8 cellular contexts compared by ENCODE assay signal in genomic region chr11:9601041-9601875, GRCh38. TPM values are rescaled to one million over a fixed set of nuclear protein-coding genes. Genes with fewer than 3 reads are reported as not detected.
DNase-seq lines count a peak whose midpoint lies in the region; ATAC-seq and TF ChIP-seq lines count a peak whose summit lies in the region.

No MANE protein-coding gene starts in this region.

- no peaks in the 10 kb centered on the region for H3K27me3 ChIP-seq in Panc1 (ENCODE audit: control insufficient read depth, insufficient read depth, low read length)

- POLR2A ChIA-PET in Panc1 (lab: Charles Lee) = interaction anchor here (0.6 kb wide), 1 partner anchor 11 kb away, joined by 3 read pairs; no protein-coding TSS in a partner anchor

- no peaks in the 10 kb centered on the region for H3K9me3 ChIP-seq in Panc1 (ENCODE audit: control insufficient read depth, insufficient read depth, low read depth, low read length)

- in situ Hi-C loops in Panc1 (cut with HindIII; ENCODE audit: low pct_unique_long_range_greater_than_20kb, low sequenced_read_pairs) = no loop called here

- TF ChIP-seq CTCF in Panc1 (IDR thresholded peaks at IDR 0.05) = no peak

- BruUV-seq in Panc1 (replicated peaks; lab: Mats Ljungman, UMichigan) = no TSS peak

- no peaks in the 10 kb centered on the region for H3K36me3 ChIP-seq in Panc1 (ENCODE audit: control insufficient read depth, insufficient read depth, low read length)

- intact Hi-C loops in Right ventricle myocardium inferior (cut with DNase I) (no loop called here), cardiac septum (cut with DNase I) (no loop called here), Panc1 (cut with micrococcal nuclease; ENCODE audit: unreplicated experiment) (no loop called here)

- no peak overlapping the region for H3K4me3 ChIP-seq in Panc1 (ENCODE audit: low read depth in 2 of 2, low read length in 2 of 2)

- peak overlapping the region; percentile 12; the same call in 1 of the 2 replicates for H3K27ac ChIP-seq in Panc1 (ENCODE audit: low read length)

- no peaks in the 10 kb centered on the region for H3K4me1 ChIP-seq in Panc1 (ENCODE audit: control insufficient read depth, insufficient read depth, low read length)

- ATAC-seq in Right ventricle myocardium inferior = peak; percentile 68
- peak; percentile 73 for ATAC-seq in HG03025 (IDR thresholded peaks at IDR 0.05; ENCODE audit: low FRiP score, unreplicated experiment)
- peak; percentile 40 for ATAC-seq in Panc1

- CTCF ChIA-PET in Panc1 (lab: Charles Lee) = interaction anchor here (0.6 kb wide), 1 partner anchor 716 kb away, joined by 3 read pairs; no protein-coding TSS in a partner anchor

- DNase-seq in Right ventricle myocardium inferior (ENCODE audit: missing footprints) = no peak
- no peak for DNase-seq in cardiac septum (ENCODE audit: low spot score)
- DNase-seq in Panc1 (ENCODE audit: low read depth, low spot score) = no peak
- peak; percentile 31 for DNase-seq in activated effector memory CD4-positive, alpha-beta T cell treated with Interleukin-2 at 50 U/mL for 16 hours
- peak; percentile 41 for DNase-seq in iPS DF 4.7 (ENCODE audit: extremely low read depth, low spot score)
- DNase-seq in stimulated activated CD8-positive, alpha-beta memory T cell treated with anti-CD3 and anti-CD28 coated beads, Interleukin-12 subunit alpha, Interleukin-12 subunit beta, amount 100 ng/mL, for 24 hours (ENCODE audit: extremely low read depth) = peak; percentile 43
- no peak for DNase-seq in NCI-H2171 treated with DMSO at 0.1 percent for 48 hours (lab: John Stamatoyannopoulos, UW)

RNA-seq across cellular contexts. Expression of gene WEE1, which starts 27.8 kb away (rescaled TPM):
- total RNA-seq in Right ventricle myocardium inferior (40.1 TPM), cardiac septum (95.1 TPM), Panc1 (2021; ENCODE audit: unreplicated experiment) (67.9 TPM)
- polyA plus RNA-seq in Panc1 (2012; ENCODE audit: insufficient read length) = 25.1 TPM

Comparison
In these comparisons a context has a peak if more than half of its experiments do, and no peak if none do; other contexts are left out.
1. DNase-seq: peak in activated effector memory CD4-positive, alpha-beta T cell treated with Interleukin-2 at 50 U/mL for 16 hours (single experiment), iPS DF 4.7 (single experiment) and stimulated activated CD8-positive, alpha-beta memory T cell treated with anti-CD3 and anti-CD28 coated beads, Interleukin-12 subunit alpha, Interleukin-12 subunit beta, amount 100 ng/mL, for 24 hours (single experiment); none in Right ventricle myocardium inferior (single experiment), cardiac septum (single experiment), Panc1 (single experiment) and NCI-H2171 treated with DMSO at 0.1 percent for 48 hours (single experiment).
2. Peak in every context shown above with its lines, with median percentiles within 50 percentile points of each other: ATAC-seq.